Comparison of ENCODE assay signal across 1 cellular context in the genomic region with DNA sequence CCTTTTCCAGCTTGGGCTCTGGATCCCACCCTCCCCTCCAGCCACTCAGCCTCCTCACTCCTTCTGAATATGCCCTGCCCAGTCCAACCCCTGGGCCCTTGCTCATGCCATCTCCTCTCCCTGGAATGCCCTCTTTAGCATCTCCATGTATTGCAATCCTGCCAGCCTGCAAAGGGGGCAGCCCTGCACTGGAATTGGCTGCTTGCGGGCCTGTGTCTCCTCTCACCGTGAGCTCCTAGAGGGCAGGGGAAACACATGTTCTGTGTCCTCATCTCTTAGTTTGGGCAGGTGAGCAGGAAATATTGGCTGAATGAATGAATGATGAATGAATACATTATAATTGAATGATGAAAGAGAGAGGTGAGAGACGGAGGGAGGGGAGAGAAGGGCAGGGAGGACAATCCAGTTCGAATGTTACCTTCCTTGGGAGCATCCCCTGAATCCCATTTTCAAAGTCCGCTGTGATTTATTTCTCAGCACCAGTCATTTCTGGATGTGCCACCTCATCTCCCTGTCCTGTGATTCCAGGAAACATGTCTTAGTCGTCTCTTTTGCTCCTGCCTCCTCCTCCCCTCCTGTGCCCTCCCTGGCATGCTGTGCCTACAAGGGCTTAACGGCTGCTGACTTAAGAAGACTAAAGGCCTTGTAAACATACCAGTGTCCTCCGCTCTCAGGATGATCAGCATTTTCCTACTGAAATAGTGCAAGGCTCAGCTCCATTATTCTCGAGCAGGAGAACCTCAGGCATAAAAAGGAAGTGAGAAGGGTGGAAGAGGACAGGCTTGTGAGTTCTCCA.
TF ChIP-seq lines count a peak whose summit lies in the region.

No MANE protein-coding gene starts in this region.

TF ChIP-seq in WTC11, 78 proteins besides CTCF, POLR2A, EP300 and RAD21 (continued from another document):
- TF ChIP-seq, protein P1, sequence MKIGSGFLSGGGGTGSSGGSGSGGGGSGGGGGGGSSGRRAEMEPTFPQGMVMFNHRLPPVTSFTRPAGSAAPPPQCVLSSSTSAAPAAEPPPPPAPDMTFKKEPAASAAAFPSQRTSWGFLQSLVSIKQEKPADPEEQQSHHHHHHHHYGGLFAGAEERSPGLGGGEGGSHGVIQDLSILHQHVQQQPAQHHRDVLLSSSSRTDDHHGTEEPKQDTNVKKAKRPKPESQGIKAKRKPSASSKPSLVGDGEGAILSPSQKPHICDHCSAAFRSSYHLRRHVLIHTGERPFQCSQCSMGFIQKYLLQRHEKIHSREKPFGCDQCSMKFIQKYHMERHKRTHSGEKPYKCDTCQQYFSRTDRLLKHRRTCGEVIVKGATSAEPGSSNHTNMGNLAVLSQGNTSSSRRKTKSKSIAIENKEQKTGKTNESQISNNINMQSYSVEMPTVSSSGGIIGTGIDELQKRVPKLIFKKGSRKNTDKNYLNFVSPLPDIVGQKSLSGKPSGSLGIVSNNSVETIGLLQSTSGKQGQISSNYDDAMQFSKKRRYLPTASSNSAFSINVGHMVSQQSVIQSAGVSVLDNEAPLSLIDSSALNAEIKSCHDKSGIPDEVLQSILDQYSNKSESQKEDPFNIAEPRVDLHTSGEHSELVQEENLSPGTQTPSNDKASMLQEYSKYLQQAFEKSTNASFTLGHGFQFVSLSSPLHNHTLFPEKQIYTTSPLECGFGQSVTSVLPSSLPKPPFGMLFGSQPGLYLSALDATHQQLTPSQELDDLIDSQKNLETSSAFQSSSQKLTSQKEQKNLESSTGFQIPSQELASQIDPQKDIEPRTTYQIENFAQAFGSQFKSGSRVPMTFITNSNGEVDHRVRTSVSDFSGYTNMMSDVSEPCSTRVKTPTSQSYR (CRISPR knock-in tag; IDR thresholded peaks at IDR 0.05) = no peak
- TF ChIP-seq ZNF425 (CRISPR knock-in tag; conservative IDR thresholded peaks at IDR 0.05) = no peak
- no peak for TF ChIP-seq NFATC4 (CRISPR knock-in tag; IDR thresholded peaks at IDR 0.05)
- no peak for TF ChIP-seq NFYB (CRISPR knock-in tag; conservative IDR thresholded peaks at IDR 0.05; ENCODE audit: low read depth)
- TF ChIP-seq NR3C1 (CRISPR knock-in tag; conservative IDR thresholded peaks at IDR 0.05; ENCODE audit: low read depth) = no peak
- TF ChIP-seq ZNF416 (CRISPR knock-in tag; IDR thresholded peaks at IDR 0.05) = no peak
- TF ChIP-seq SOX15 (CRISPR knock-in tag; IDR thresholded peaks at IDR 0.05) = no peak
- no peak for TF ChIP-seq SMAD4 (CRISPR knock-in tag; IDR thresholded peaks at IDR 0.05)
- TF ChIP-seq MYBL2 (CRISPR knock-in tag; IDR thresholded peaks at IDR 0.05) = no peak
- no peak for TF ChIP-seq RELA (CRISPR knock-in tag; IDR thresholded peaks at IDR 0.05; ENCODE audit: borderline replicate concordance)
